9 cellular contexts compared by ENCODE assay signal in genomic region chr19:39030854-39031367, GRCh38. TPM values are rescaled to one million over a fixed set of nuclear protein-coding genes. Genes with fewer than 3 reads are reported as not detected.
DNase-seq lines count a peak whose midpoint lies in the region; ATAC-seq, FAIRE-seq and TF ChIP-seq lines count a peak whose summit lies in the region.
"Had no signal": no experiment of that assay in that cellular context is flagged by ENCODE, and none has a peak within 500 bp of the region (broad histone marks: within the 10 kb centered on the region; RNA-seq: fewer than 3 reads in every experiment).

No MANE protein-coding gene starts in this region.

- no peaks in the 10 kb centered on the region for H3K36me3 Mint-ChIP-seq in activated naive CD4-positive, alpha-beta T cell treated with anti-CD3 and anti-CD28 coated beads, Interleukin-2, amount 50 U/mL, for 24 hours

- DNase-seq in activated naive CD4-positive, alpha-beta T cell (lab: John Stamatoyannopoulos, UW), result no peak
- DNase-seq in GM12878 (ENCODE audit: low read depth, low spot score), result no peak
- no peak for DNase-seq in lung (ENCODE audit: low spot score)
- DNase-seq in upper lobe of left lung, result no peak
- no peak for DNase-seq in NCI-H1105 treated with DMSO at 0.1 percent for 48 hours (lab: John Stamatoyannopoulos, UW)
- no peak for DNase-seq in activated CD4-positive, CD25-positive, alpha-beta regulatory T cell (lab: John Stamatoyannopoulos, UW)

- no peaks in the 10 kb centered on the region for H3K9me3 Mint-ChIP-seq in activated naive CD4-positive, alpha-beta T cell treated with anti-CD3 and anti-CD28 coated beads, Interleukin-2, amount 50 U/mL, for 24 hours

- peak; percentile 33; the same call in 1 of the 2 replicates for TF ChIP-seq POLR2A in GM12878 (IDR thresholded peaks at IDR 0.05; ENCODE audit: low read depth, low read length)
- TF ChIP-seq POLR2A in upper lobe of left lung (IDR thresholded peaks at IDR 0.05), result peak in 1 of 4 donors; percentile 27

- no peak overlapping the region for H3K27ac Mint-ChIP-seq in activated naive CD4-positive, alpha-beta T cell treated with anti-CD3 and anti-CD28 coated beads, Interleukin-2, amount 50 U/mL, for 24 hours

- peaks cover 2% of the 10 kb centered on the region for H3K27me3 Mint-ChIP-seq in activated naive CD4-positive, alpha-beta T cell treated with anti-CD3 and anti-CD28 coated beads, Interleukin-2, amount 50 U/mL, for 24 hours

- SMC1A ChIA-PET in GM12878 (lab: Charles Lee; ENCODE audit: uncharacterized antibody, unreplicated experiment), result interaction anchor here (0.7 to 2.6 kb wide), 7 partner anchors 8 to 69 kb away, joined by 3 to 19 read pairs (median 7); partner anchors contain the start of gene FBXO17

- TF ChIP-seq CTCF in GM12878 (IDR thresholded peaks at IDR 0.05 in 2 of 3, conservative IDR thresholded peaks at IDR 0.05 in 1 of 3; ENCODE audit: control insufficient read depth in 2 of 3, extremely low read depth in 1 of 3, insufficient read depth in 1 of 3, low read depth in 3 of 3, low read length in 3 of 3), result no peak
- no peak for TF ChIP-seq CTCF in lung (IDR thresholded peaks at IDR 0.05; ENCODE audit: control extremely low read depth, extremely low read depth)
- TF ChIP-seq CTCF in upper lobe of left lung (IDR thresholded peaks at IDR 0.05), result no peak

- H3K36me3 ChIP-seq in GM12878 (ENCODE audit: control insufficient read depth in 2 of 2, insufficient read depth in 2 of 2, low read length in 1 of 2), result no peaks in the 10 kb centered on the region
- no peaks in the 10 kb centered on the region for H3K36me3 ChIP-seq in lung (ENCODE audit: control insufficient read depth in 2 of 2, insufficient read depth in 2 of 2, low read length in 2 of 2)
- no peaks in the 10 kb centered on the region for H3K36me3 ChIP-seq in upper lobe of left lung

- no peaks in the 10 kb centered on the region for H3K27me3 ChIP-seq in GM12878 (replicated peaks in 1 of 2; ENCODE audit: control insufficient read depth in 2 of 2, insufficient read depth in 2 of 2, low read length in 1 of 2)
- no peaks in the 10 kb centered on the region for H3K27me3 ChIP-seq in lung (ENCODE audit: control insufficient read depth, insufficient read depth)
- peaks cover 0 to 9% (median 3%) of the 10 kb centered on the region in 4 donors for H3K27me3 ChIP-seq in upper lobe of left lung

- H3K4me1 ChIP-seq in GM12878 (ENCODE audit: control insufficient read depth, insufficient read depth, low read length) (peaks cover 9% of the 10 kb centered on the region; the same call in 1 of the 2 replicates), lung (ENCODE audit: control insufficient read depth in 2 of 2, insufficient read depth in 2 of 2, low read length in 2 of 2) (peaks cover 0 to 9% of the 10 kb centered on the region in 2 donors), upper lobe of left lung (peaks cover 9 to 22% (median 22%) of the 10 kb centered on the region in 4 donors)

- CTCF ChIA-PET in GM12878 (lab: Yijun Ruan, JAX), result interaction anchor here (0.6 to 4.8 kb wide), 5 partner anchors 10 to 100 kb away, joined by 3 to 26 read pairs (median 4); partner anchors contain the start of genes FBXO17, MRPS12 and SARS2

- peak overlapping the region; percentile 81 for H3K4me2 ChIP-seq in GM12878 (ENCODE audit: control insufficient read depth, insufficient read depth)

- H3K4me3 ChIP-seq in GM12878 (peak overlapping the region; percentile 72), lung (peak overlapping the region; percentile 13), upper lobe of left lung (peak overlapping the region in 3 of 4 donors; percentile 54 to 67 (median 67))

- peak overlapping the region; percentile 72 for H2AFZ ChIP-seq in GM12878 (ENCODE audit: control insufficient read depth, low read depth, low read length)

- POLR2A ChIA-PET in GM12878 (lab: Charles Lee), result interaction anchor here (0.5 to 2.4 kb wide), 15 partner anchors 8 to 1432 kb away, joined by 3 to 16 read pairs (median 3); partner anchors contain the start of gene FBXO17

- FAIRE-seq in GM12878 (lab: Jason Lieb, UNC), result no peak

- H3K9me3 ChIP-seq in GM12878 (replicated peaks; ENCODE audit: control insufficient read depth, insufficient read depth, low read length) (no peaks in the 10 kb centered on the region; the same call in 1 of the 3 replicates), lung (ENCODE audit: control insufficient read depth in 2 of 2, insufficient read depth in 1 of 2, low read length in 1 of 2) (peaks cover 0 to 7% of the 10 kb centered on the region in 2 donors), upper lobe of left lung (no peaks in the 10 kb centered on the region)

- H3K79me2 ChIP-seq in GM12878 (ENCODE audit: control insufficient read depth, insufficient read depth, low read length), result no peaks in the 10 kb centered on the region

- TF ChIP-seq EP300 in GM12878 (IDR thresholded peaks at IDR 0.05; ENCODE audit: borderline replicate concordance in 1 of 2, control insufficient read depth in 1 of 2, low read depth in 2 of 2, low read length in 2 of 2), result no peak
- TF ChIP-seq EP300 in upper lobe of left lung (IDR thresholded peaks at IDR 0.05), result no peak

- peaks cover 7% of the 10 kb centered on the region for H3K4me1 Mint-ChIP-seq in activated naive CD4-positive, alpha-beta T cell treated with anti-CD3 and anti-CD28 coated beads, Interleukin-2, amount 50 U/mL, for 24 hours

- 7% methylated on average over 11 of the region's 11 CpGs for WGBS in GM12878 (ENCODE audit: insufficient coverage, insufficient replicate concordance, low lambda C conversion rate, missing lambda C conversion rate)
- 22 to 24% methylated on average over 11 of the region's 11 CpGs for WGBS in lung, 2 donors
- 25 to 27% methylated on average over 9 to 11 of the region's 11 CpGs for WGBS in upper lobe of left lung, 2 donors

- RAD21 ChIA-PET in GM12878 (lab: Charles Lee; ENCODE audit: unreplicated experiment), result interaction anchor here (0.6 to 4.5 kb wide), 6 partner anchors 9 to 61 kb away, joined by 3 to 27 read pairs (median 6); no protein-coding TSS in a partner anchor

- H3K4me3 Mint-ChIP-seq in activated naive CD4-positive, alpha-beta T cell treated with anti-CD3 and anti-CD28 coated beads, Interleukin-2, amount 50 U/mL, for 24 hours, result peak overlapping the region; percentile 63

- no peak; the same call in 2 of the 3 replicates for ATAC-seq in GM12878
- ATAC-seq in lung (ENCODE audit: insufficient read depth, low FRiP score), result peak; percentile 2
- peak in 1 of 2 donors; percentile 28 for ATAC-seq in upper lobe of left lung (ENCODE audit: low FRiP score in 2 of 2)
- no peak for ATAC-seq in HG02678 (IDR thresholded peaks at IDR 0.05; ENCODE audit: unreplicated experiment)

- in situ Hi-C loops in GM12878 (cut with MboI), result no loop called here

- no peak for TF ChIP-seq RAD21 in GM12878 (IDR thresholded peaks at IDR 0.05; ENCODE audit: insufficient read depth, low read depth, low read length)

- peak overlapping the region; percentile 39 for H3K9ac ChIP-seq in GM12878 (ENCODE audit: control insufficient read depth, insufficient read depth, low read length)

- BruUV-seq in GM12878 (replicated peaks; lab: Mats Ljungman, UMichigan), result TSS peak; percentile 94

- intact Hi-C loops in GM12878 (cut with micrococcal nuclease; ENCODE audit: unreplicated experiment), result loop anchor here (5.0 kb wide), 1 partner anchor 381 kb away; the partner anchor contains the start of gene PLEKHG2

- no peaks in the 10 kb centered on the region for H4K20me1 ChIP-seq in GM12878 (ENCODE audit: control insufficient read depth, insufficient read depth)

- H3K27ac ChIP-seq in GM12878 (ENCODE audit: control insufficient read depth, insufficient read depth) (no peak overlapping the region), lung (ENCODE audit: low read depth in 1 of 2, low read length in 1 of 2) (peak overlapping the region; percentile 46 to 80), upper lobe of left lung (peak overlapping the region in 3 of 4 donors; percentile 39 to 82 (median 73))

RNA-seq across cellular contexts. Expression of gene FBXO27, which starts 1.4 kb away (rescaled TPM):
- total RNA-seq in GM12878 (2013; cell fraction: nucleolus; rRNA removed), result 3.4 and 5.7 TPM in 2 replicates
- 5.8 and 6.7 TPM in 2 replicates for total RNA-seq in GM12878 (2014; rRNA removed)
- total RNA-seq in GM12878 (2014; rRNA removed; fragmentation: Illumina TruSeq; extraction: Trizol), result 9.5 and 12.2 TPM in 2 replicates
- 10.7 and 10.8 TPM in 2 replicates for total RNA-seq in GM12878 (2021)
- polyA plus RNA-seq in GM12878 (2011; ENCODE audit: low read depth), result 0.41 TPM
- 6.7 and 6.9 TPM in 2 replicates for polyA plus RNA-seq in GM12878 (2011; rRNA removed)
- 9.5 and 12.5 TPM in 2 replicates for polyA plus RNA-seq in GM12878 (2011; cell fraction: cytosol; rRNA removed)
- 6.7 and 7.1 TPM in 2 replicates for polyA plus RNA-seq in GM12878 (2011; cell fraction: nucleus; rRNA removed)
- polyA plus RNA-seq in GM12878 (2012), result 1.2 and 1.6 TPM in 2 replicates
- 9.0 and 11.3 TPM in 2 replicates for polyA plus RNA-seq in GM12878 (2014; fragmentation: Illumina TruSeq; extraction: Trizol)
- 1 to 10 TPM; 3.1 to 3.4 TPM for polyA plus RNA-seq in GM12878 (2014; fragmentation: Nextera tagmentation; extraction: Ambion mirVana)
- polyA plus RNA-seq in GM12878 (2014; rRNA removed), result 13.3 and 15.4 TPM in 2 replicates
- polyA plus RNA-seq in GM12878 (2016; fragmentation: Nextera tagmentation; extraction: Ambion mirVana), result 1 to 10 TPM; 5.8 to 7.3 TPM
- 8.7 and 15.4 TPM in 2 replicates for polyA minus RNA-seq in GM12878 (2011; rRNA and poly(A)+ RNA removed)
- 0.80 and 1.6 TPM in 2 replicates for polyA minus RNA-seq in GM12878 (2011; cell fraction: cytosol; rRNA and poly(A)+ RNA removed)
- 1.8 and 6.4 TPM in 2 replicates for polyA minus RNA-seq in GM12878 (2011; cell fraction: nucleus; rRNA and poly(A)+ RNA removed)
- total RNA-seq in lung, result 10 to 100 TPM in 1 of 2 donors, 1 to 10 TPM in 1; 2.8 to 18.0 TPM
- polyA plus RNA-seq in lung, result 1 to 10 TPM; 2.9 to 8.3 TPM
- 1 to 10 TPM; 1.0 to 9.3 (median 6.3) TPM for total RNA-seq in upper lobe of left lung

RNA-seq across cellular contexts. Expression of gene ACP7, which starts 53.3 kb away (rescaled TPM):
- not detected in 2 replicates for total RNA-seq in GM12878 (2013; cell fraction: nucleolus; rRNA removed)
- total RNA-seq in GM12878 (2014; rRNA removed), result not detected in 2 replicates
- total RNA-seq in GM12878 (2014; rRNA removed; fragmentation: Illumina TruSeq; extraction: Trizol), result not detected in 2 replicates
- not detected in 2 replicates for total RNA-seq in GM12878 (2021)
- polyA plus RNA-seq in GM12878 (2011; ENCODE audit: low read depth), result not detected
- not detected in 2 replicates for polyA plus RNA-seq in GM12878 (2011; rRNA removed)
- polyA plus RNA-seq in GM12878 (2011; cell fraction: cytosol; rRNA removed), result not detected in 2 replicates
- polyA plus RNA-seq in GM12878 (2011; cell fraction: nucleus; rRNA removed), result not detected in 2 replicates
- not detected in 2 replicates for polyA plus RNA-seq in GM12878 (2012)
- not detected in 2 replicates for polyA plus RNA-seq in GM12878 (2014; fragmentation: Illumina TruSeq; extraction: Trizol)
- polyA plus RNA-seq in GM12878 (2014; fragmentation: Nextera tagmentation; extraction: Ambion mirVana), result not detected
- polyA plus RNA-seq in GM12878 (2014; rRNA removed), result not detected in 2 replicates
- not detected for polyA plus RNA-seq in GM12878 (2016; fragmentation: Nextera tagmentation; extraction: Ambion mirVana)
- polyA minus RNA-seq in GM12878 (2011; rRNA and poly(A)+ RNA removed), result not detected in 2 replicates
- not detected in 2 replicates for polyA minus RNA-seq in GM12878 (2011; cell fraction: cytosol; rRNA and poly(A)+ RNA removed)
- polyA minus RNA-seq in GM12878 (2011; cell fraction: nucleus; rRNA and poly(A)+ RNA removed), result not detected in 2 replicates
- total RNA-seq in lung, result not detected
- polyA plus RNA-seq in lung, result under 1 TPM in 1 of 2 donors, not detected in 1; 0.03 TPM
- not detected for total RNA-seq in upper lobe of left lung
- total RNA-seq: temporal lobe had no signal

RNA-seq across cellular contexts. Expression of gene FBXO17, which starts 55.4 kb away (rescaled TPM):
- total RNA-seq in GM12878 (2013; cell fraction: nucleolus; rRNA removed), result 4.4 and 5.4 TPM in 2 replicates
- total RNA-seq in GM12878 (2014; rRNA removed) (7.2 and 10.6 TPM in 2 replicates), GM12878 (2014; rRNA removed; fragmentation: Illumina TruSeq; extraction: Trizol) (5.5 and 5.6 TPM in 2 replicates), GM12878 (2021) (8.7 and 11.1 TPM in 2 replicates), lung (10 to 100 TPM; 10.4 to 18.8 TPM), upper lobe of left lung (10 to 100 TPM in 3 of 6 donors, 1 to 10 TPM in 3; 5.0 to 18.9 (median 10.4) TPM)
- 0.30 TPM for polyA plus RNA-seq in GM12878 (2011; ENCODE audit: low read depth)
- polyA plus RNA-seq in GM12878 (2011; rRNA removed) (6.5 and 7.2 TPM in 2 replicates), GM12878 (2014; fragmentation: Illumina TruSeq; extraction: Trizol) (5.1 and 6.0 TPM in 2 replicates), GM12878 (2014; fragmentation: Nextera tagmentation; extraction: Ambion mirVana) (1 to 10 TPM; 2.2 to 2.4 TPM), GM12878 (2014; rRNA removed) (8.9 and 11.6 TPM in 2 replicates), GM12878 (2016; fragmentation: Nextera tagmentation; extraction: Ambion mirVana) (1 to 10 TPM; 3.6 to 4.0 TPM), lung (1 to 10 TPM; 5.1 to 7.5 TPM)
- 8.3 and 9.4 TPM in 2 replicates for polyA plus RNA-seq in GM12878 (2011; cell fraction: cytosol; rRNA removed)
- 13.6 and 17.8 TPM in 2 replicates for polyA plus RNA-seq in GM12878 (2011; cell fraction: nucleus; rRNA removed)
- polyA plus RNA-seq in GM12878 (2012), result 0.55 and 0.63 TPM in 2 replicates
- 3.0 and 5.8 TPM in 2 replicates for polyA minus RNA-seq in GM12878 (2011; rRNA and poly(A)+ RNA removed)
- polyA minus RNA-seq in GM12878 (2011; cell fraction: cytosol; rRNA and poly(A)+ RNA removed), result 2.7 and 3.2 TPM in 2 replicates
- 2.1 and 5.2 TPM in 2 replicates for polyA minus RNA-seq in GM12878 (2011; cell fraction: nucleus; rRNA and poly(A)+ RNA removed)

Comparison
In these comparisons a context has a peak if more than half of its experiments do, and no peak if none do; other contexts are left out.
1. H3K4me3 ChIP-seq: peak in every context shown above with its lines; median percentile 72 in GM12878; 67 in upper lobe of left lung; 13 in lung.